Comparison of ENCODE assay signal across 16 cellular contexts in the genomic region with DNA sequence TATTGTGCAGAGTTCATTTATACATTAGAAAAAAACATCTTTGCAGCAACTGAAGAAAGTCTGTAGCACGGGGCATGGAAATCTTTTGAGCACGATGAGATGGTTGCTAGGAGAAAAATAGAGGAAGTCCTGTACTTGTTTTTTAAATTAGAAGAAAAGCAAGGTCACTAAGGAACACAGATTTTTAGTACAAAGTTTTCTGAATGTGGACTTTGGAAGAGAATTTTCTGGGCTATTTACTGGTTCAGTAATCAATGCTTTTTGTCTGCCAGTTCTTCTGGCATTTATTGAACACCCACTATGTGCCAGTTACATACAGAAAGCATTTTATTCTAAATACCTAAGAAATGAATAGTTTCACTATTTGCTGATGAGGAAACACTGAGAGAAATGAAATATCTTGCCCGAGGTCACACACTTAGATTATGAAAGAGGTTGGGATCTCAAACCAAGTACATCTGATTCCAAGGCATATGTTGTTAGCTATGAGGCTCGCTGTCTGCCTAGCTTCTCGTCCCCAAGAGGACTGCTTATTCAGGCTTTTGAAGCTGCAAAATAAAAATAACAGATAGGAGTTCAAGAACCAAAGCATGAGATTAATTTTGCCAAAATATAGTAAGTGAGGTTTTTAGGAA. TPM values are rescaled to one million over a fixed set of nuclear protein-coding genes. Genes with fewer than 3 reads are reported as not detected.
DNase-seq lines count a peak whose midpoint lies in the region; ATAC-seq, FAIRE-seq and TF ChIP-seq lines count a peak whose summit lies in the region.
"Had no signal": no experiment of that assay in that cellular context is flagged by ENCODE, and none has a peak within 500 bp of the region (broad histone marks: within the 10 kb centered on the region; RNA-seq: fewer than 3 reads in every experiment).

No MANE protein-coding gene starts in this region.

- no peaks in the 10 kb centered on the region for H3K9me3 ChIP-seq in OCI-LY7 (ENCODE audit: low read length)
- H3K9me3 ChIP-seq in psoas muscle = no peaks in the 10 kb centered on the region
- H3K9me3 ChIP-seq: Peyer's patch had no signal

- intact Hi-C loops in OCI-LY7 (cut with micrococcal nuclease; ENCODE audit: unreplicated experiment) = no loop called here
- intact Hi-C loops in dendritic cell treated with granulocyte-macrophage colony-stimulating factor and Interleukin-4, amounts not matched to agents 40 ng/mL and 50 ng/mL, for 4 days (cut with micrococcal nuclease) = no loop called here
- intact Hi-C loops in psoas muscle (cut with DNase I) = no loop called here

- peaks cover 54% of the 10 kb centered on the region for H3K4me1 Mint-ChIP-seq in dendritic cell treated with granulocyte-macrophage colony-stimulating factor and Interleukin-4, amounts not matched to agents 40 ng/mL and 50 ng/mL, for 4 days (ENCODE audit: low read depth)
- H3K4me1 Mint-ChIP-seq: CD4-positive, CD25-positive, alpha-beta regulatory T cell had no signal

- H3K4me3 ChIP-seq in OCI-LY7 (ENCODE audit: low read depth, low read length, poor library complexity, severe bottlenecking) (peak overlapping the region; percentile 20), psoas muscle (no peak overlapping the region)
- H3K4me3 ChIP-seq: Peyer's patch had no signal

- CTCF ChIA-PET in OCI-LY7 (lab: Charles Lee; ENCODE audit: unreplicated experiment) = no interaction called here

- H3K4me3 Mint-ChIP-seq in dendritic cell treated with granulocyte-macrophage colony-stimulating factor and Interleukin-4, amounts not matched to agents 40 ng/mL and 50 ng/mL, for 4 days = peak overlapping the region; percentile 13
- H3K4me3 Mint-ChIP-seq: CD4-positive, CD25-positive, alpha-beta regulatory T cell; stimulated activated memory B cell treated with anti-CD40 and anti-IgM and Interleukin-4, amounts not matched to agents 10 μg/mL and 1 μg/mL and 100 μg/mL, for 72 hours had no signal

- H4K20me1 ChIP-seq in OCI-LY7 (ENCODE audit: insufficient read depth, low read length) = no peaks in the 10 kb centered on the region

- POLR2A ChIA-PET in OCI-LY7 (lab: Charles Lee) = interaction anchor here (0.7 to 2.8 kb wide), 4 partner anchors 11 to 18 kb away, joined by 3 to 12 read pairs (median 5); no protein-coding TSS in a partner anchor

- H3K79me2 ChIP-seq in OCI-LY7 (ENCODE audit: insufficient read depth, low read depth, low read length) = no peaks in the 10 kb centered on the region

- H3K9me3 Mint-ChIP-seq in dendritic cell treated with granulocyte-macrophage colony-stimulating factor and Interleukin-4, amounts not matched to agents 40 ng/mL and 50 ng/mL, for 4 days = no peaks in the 10 kb centered on the region
- H3K9me3 Mint-ChIP-seq: stimulated activated memory B cell treated with anti-CD40 and anti-IgM and Interleukin-4, amounts not matched to agents 10 μg/mL and 1 μg/mL and 100 μg/mL, for 72 hours had no signal

- TF ChIP-seq CTCF in OCI-LY7 (conservative IDR thresholded peaks at IDR 0.05; ENCODE audit: low read length) (no peak), psoas muscle (IDR thresholded peaks at IDR 0.05) (no peak)

- H3K27me3 ChIP-seq in psoas muscle (ENCODE audit: insufficient read depth in 3 of 3, low read length in 2 of 3) = no peaks in the 10 kb centered on the region
- H3K27me3 ChIP-seq: Peyer's patch had no signal

- ATAC-seq in psoas muscle (peak in 1 of 4 donors; percentile 63), GM19395 (IDR thresholded peaks at IDR 0.05; ENCODE audit: unreplicated experiment) (no peak), HG03439 (IDR thresholded peaks at IDR 0.05; ENCODE audit: unreplicated experiment) (no peak)
- ATAC-seq: stimulated activated memory B cell treated with anti-CD40 and anti-IgM and Interleukin-4, amounts not matched to agents 10 μg/mL and 1 μg/mL and 100 μg/mL, for 72 hours had no signal

- peak overlapping the region; percentile 98 for H2AFZ ChIP-seq in OCI-LY7 (ENCODE audit: low read length)

- H3K36me3 Mint-ChIP-seq in dendritic cell treated with granulocyte-macrophage colony-stimulating factor and Interleukin-4, amounts not matched to agents 40 ng/mL and 50 ng/mL, for 4 days (ENCODE audit: low read depth) = no peaks in the 10 kb centered on the region
- H3K36me3 Mint-ChIP-seq: CD4-positive, CD25-positive, alpha-beta regulatory T cell; stimulated activated memory B cell treated with anti-CD40 and anti-IgM and Interleukin-4, amounts not matched to agents 10 μg/mL and 1 μg/mL and 100 μg/mL, for 72 hours had no signal

- peak overlapping the region; percentile 57 for H3K4me2 ChIP-seq in OCI-LY7 (ENCODE audit: low read length)

- 43 to 65% (median 50%) methylated on average over 5 of the region's 5 CpGs for WGBS in psoas muscle, 3 donors

- H3K36me3 ChIP-seq in OCI-LY7 (ENCODE audit: insufficient read depth, low read length) = no peaks in the 10 kb centered on the region
- no peaks in the 10 kb centered on the region for H3K36me3 ChIP-seq in psoas muscle (ENCODE audit: insufficient read depth in 1 of 2, low read depth in 1 of 2)
- H3K36me3 ChIP-seq: Peyer's patch had no signal

- H3K9me2 ChIP-seq in OCI-LY7 (ENCODE audit: insufficient read depth, low read length) = no peaks in the 10 kb centered on the region

- no TSS peak for BruUV-seq in OCI-LY7 (replicated peaks; lab: Mats Ljungman, UMichigan)

- H3K4me1 ChIP-seq in OCI-LY7 (ENCODE audit: insufficient read depth, low read length, poor library complexity, severe bottlenecking) (peaks cover 23% of the 10 kb centered on the region), psoas muscle (peaks cover 32% of the 10 kb centered on the region)
- H3K4me1 ChIP-seq: Peyer's patch had no signal

- no peak for TF ChIP-seq POLR2A in GM12892 (IDR thresholded peaks at IDR 0.05; ENCODE audit: low read depth, low read length)

- H3K27ac ChIP-seq in OCI-LY7 (ENCODE audit: low read depth, low read length, poor library complexity, severe bottlenecking) = peak overlapping the region; percentile 57
- peak overlapping the region; percentile 26 for H3K27ac ChIP-seq in psoas muscle
- H3K27ac ChIP-seq: Peyer's patch, VCaP had no signal

- peak; percentile 52 for DNase-seq in ELR (ENCODE audit: low read depth)
- DNase-seq in OCI-LY7 (ENCODE audit: low spot score) = peak; percentile 17
- DNase-seq in psoas muscle = no peak
- no peak for DNase-seq in GM12892 (ENCODE audit: insufficient read length)
- DNase-seq in NCI-H1694 treated with DMSO at 0.1 percent for 48 hours (lab: John Stamatoyannopoulos, UW) = no peak
- DNase-seq: amniotic stem cell; CD4-positive, CD25-positive, alpha-beta regulatory T cell; effector CD8-positive, alpha-beta T cell; NCI-H2171; Peyer's patch; stimulated activated CD4-positive, alpha-beta T cell treated with anti-CD3 and anti-CD28 coated beads, Interleukin-2, amount 100 ng/mL, for 24 hours had no signal

- peak overlapping the region; percentile 70 for H3K27ac Mint-ChIP-seq in dendritic cell treated with granulocyte-macrophage colony-stimulating factor and Interleukin-4, amounts not matched to agents 40 ng/mL and 50 ng/mL, for 4 days
- H3K27ac Mint-ChIP-seq: CD4-positive, CD25-positive, alpha-beta regulatory T cell; stimulated activated memory B cell treated with anti-CD40 and anti-IgM and Interleukin-4, amounts not matched to agents 10 μg/mL and 1 μg/mL and 100 μg/mL, for 72 hours had no signal

- peaks cover 5% of the 10 kb centered on the region for H3K27me3 Mint-ChIP-seq in dendritic cell treated with granulocyte-macrophage colony-stimulating factor and Interleukin-4, amounts not matched to agents 40 ng/mL and 50 ng/mL, for 4 days

- no peak for FAIRE-seq in GM12892 (lab: Jason Lieb, UNC)

RNA-seq across cellular contexts. Expression of gene MAP3K20, which starts 15.6 kb away (rescaled TPM):
- total RNA-seq in OCI-LY7 (2014; rRNA removed; shearing (Covaris generic)) = 8.2 and 9.1 TPM in 2 replicates
- total RNA-seq in OCI-LY7 (2022) (17.3 and 17.9 TPM in 2 replicates), psoas muscle (100 to 1,000 TPM; 366 to 533 (median 468) TPM)
- 100 to 1,000 TPM in 2 of 3 donors, 10 to 100 TPM in 1; 41.8 to 224 (median 112) TPM for polyA plus RNA-seq in psoas muscle
- 11.1 TPM for polyA plus RNA-seq in GM12892 (2012; ENCODE audit: missing spikeins)

Comparison
In these comparisons a context has a peak if more than half of its experiments do, and no peak if none do; other contexts are left out.
1. DNase-seq: peak in ELR (single experiment) and OCI-LY7 (single experiment); none in psoas muscle (0 of 2), GM12892 (single experiment) and NCI-H1694 treated with DMSO at 0.1 percent for 48 hours (single experiment).
2. RNA of gene MAP3K20, which starts 15.6 kb away (total RNA-seq): 366 to 533 TPM in psoas muscle; 8.2 to 17.9 TPM in OCI-LY7; every median in the first group is over 10 times any median in the second.